ENCODE assay signal across 17 cellular contexts in genomic region chr18:25587545-25587944, GRCh38.
A peak's percentile ranks its signal among the peaks of the same experiment; 100 is the strongest.
DNase-seq lines count a peak whose midpoint lies in the region; ATAC-seq, FAIRE-seq and TF ChIP-seq lines count a peak whose summit lies in the region.
"Had no signal": no experiment of that assay in that cellular context is flagged by ENCODE, and none has a peak within 500 bp of the region (broad histone marks: within the 10 kb centered on the region; RNA-seq: fewer than 3 reads in every experiment).

No MANE protein-coding gene starts in this region.

- H3K27me3 ChIP-seq in mesenchymal stem cell (ENCODE audit: control insufficient read depth in 1 of 2, insufficient read depth in 1 of 2, low read length in 2 of 2) (no peaks in the 10 kb centered on the region), thyroid gland (no peaks in the 10 kb centered on the region), MG63 (no peaks in the 10 kb centered on the region)

- no peak overlapping the region for H3K18ac ChIP-seq in mesenchymal stem cell (ENCODE audit: low read depth in 1 of 2, low read length in 2 of 2)

- H3K4me3 ChIP-seq in mesenchymal stem cell (ENCODE audit: insufficient read depth in 1 of 2, low read depth in 1 of 2, low read length in 2 of 2) = no peak overlapping the region
- H3K4me3 ChIP-seq in thyroid gland (replicated peaks in 1 of 3) = no peak overlapping the region
- H3K4me3 ChIP-seq in MG63 = no peak overlapping the region

- no peak overlapping the region for H3K4ac ChIP-seq in mesenchymal stem cell (ENCODE audit: low read depth in 1 of 2, low read length in 2 of 2)

- H2BK5ac ChIP-seq in mesenchymal stem cell (ENCODE audit: low read depth, low read length, poor library complexity, severe bottlenecking) = no peak overlapping the region

- H2BK12ac ChIP-seq in mesenchymal stem cell (ENCODE audit: low read length in 2 of 2) = no peak overlapping the region

- H3K9me3 Mint-ChIP-seq in WTC11 = peaks cover 31% of the 10 kb centered on the region

- no peak overlapping the region for H3K4me3 Mint-ChIP-seq in WTC11
- H3K4me3 Mint-ChIP-seq: CD14-positive monocyte; CD8-positive, alpha-beta T cell; H9 had no signal

- CTCF ChIA-PET in WTC11 (lab: Charles Lee) = no interaction called here

- H3K36me3 ChIP-seq in mesenchymal stem cell (ENCODE audit: control insufficient read depth in 1 of 2, insufficient read depth in 2 of 2, low read depth in 1 of 2, low read length in 2 of 2) (no peaks in the 10 kb centered on the region), thyroid gland (no peaks in the 10 kb centered on the region), MG63 (no peaks in the 10 kb centered on the region)

- H3K9me3 ChIP-seq in mesenchymal stem cell (ENCODE audit: control insufficient read depth, low read length) (peaks cover 53% of the 10 kb centered on the region), thyroid gland (no peaks in the 10 kb centered on the region), MG63 (peaks cover 8% of the 10 kb centered on the region; the same call in 1 of the 2 replicates)

- no peak overlapping the region for H2AK5ac ChIP-seq in mesenchymal stem cell (ENCODE audit: low read length, severe bottlenecking)

- no peak overlapping the region for H4K91ac ChIP-seq in mesenchymal stem cell (ENCODE audit: low read length)

- no peak for TF ChIP-seq POLR2A in thyroid gland (IDR thresholded peaks at IDR 0.05)

- H3K79me1 ChIP-seq in mesenchymal stem cell (replicated peaks; ENCODE audit: low read length, poor library complexity, severe bottlenecking) = no peaks in the 10 kb centered on the region

- H2BK15ac ChIP-seq in mesenchymal stem cell (ENCODE audit: low read depth, poor library complexity, severe bottlenecking) = no peak overlapping the region

- H3K27me3 Mint-ChIP-seq in WTC11 (ENCODE audit: low read depth) = no peaks in the 10 kb centered on the region; the same call in 1 of the 2 replicates

- peak; percentile 6 for FAIRE-seq in G401.6 (lab: Jason Lieb, UNC)
- FAIRE-seq: D721Med, GM12891, HTR-8/SVneo had no signal

- H4K8ac ChIP-seq in mesenchymal stem cell (ENCODE audit: low read length) = no peak overlapping the region

- POLR2A ChIA-PET in WTC11 (lab: Charles Lee) = no interaction called here

- WGBS in mesenchymal stem cell = 93% methylated on average over 3 of the region's 5 CpGs
- 91 to 93% methylated on average over 5 of the region's 5 CpGs for WGBS in thyroid gland, 2 donors

- H3K27ac ChIP-seq in mesenchymal stem cell (ENCODE audit: low read length, poor library complexity, severe bottlenecking) (no peak overlapping the region), thyroid gland (no peak overlapping the region)
- H3K27ac ChIP-seq: 22Rv1 had no signal

- ATAC-seq in WTC11 = no peak
- ATAC-seq: CD8-positive, alpha-beta T cell had no signal

- peak; percentile 4 for DNase-seq in DMS 273 (lab: John Stamatoyannopoulos, UW; ENCODE audit: unreplicated experiment)
- DNase-seq in DMS 273 treated with DMSO at 0.1 percent for 48 hours (lab: John Stamatoyannopoulos, UW) = no peak
- no peak for DNase-seq in WTC11 (ENCODE audit: low spot score)
- peak; percentile 7 for DNase-seq in mesenchymal stem cell
- DNase-seq in thyroid gland = no peak
- DNase-seq in MG63 = no peak
- DNase-seq: CD8-positive, alpha-beta T cell; COR-L47; DMS53; GOT3; H9 had no signal

- no peak overlapping the region for H3K9ac ChIP-seq in mesenchymal stem cell (ENCODE audit: low read length)

- H3K14ac ChIP-seq in mesenchymal stem cell (ENCODE audit: low read length in 2 of 2) = no peak overlapping the region

- H3K27ac Mint-ChIP-seq in WTC11 = no peak overlapping the region
- H3K27ac Mint-ChIP-seq: CD14-positive monocyte; CD8-positive, alpha-beta T cell; H9 had no signal

- TF ChIP-seq CTCF in WTC11 (IDR thresholded peaks at IDR 0.05) (no peak), thyroid gland (IDR thresholded peaks at IDR 0.05) (no peak)

- no peaks in the 10 kb centered on the region for H3K4me1 ChIP-seq in mesenchymal stem cell (ENCODE audit: control insufficient read depth, insufficient read depth, low read depth, low read length)
- no peaks in the 10 kb centered on the region for H3K4me1 ChIP-seq in thyroid gland

- intact Hi-C loops in thyroid gland (cut with DNase I) = no loop called here

- H2BK120ac ChIP-seq in mesenchymal stem cell (ENCODE audit: low read depth, low read length) = no peak overlapping the region

- no peak overlapping the region for H3K23ac ChIP-seq in mesenchymal stem cell (ENCODE audit: low read length in 2 of 2)

- no peaks in the 10 kb centered on the region for H3K4me1 Mint-ChIP-seq in WTC11
- H3K4me1 Mint-ChIP-seq: CD14-positive monocyte had no signal

- H2AFZ ChIP-seq in mesenchymal stem cell (ENCODE audit: low read depth, low read length) = no peak overlapping the region

- H3K36me3 Mint-ChIP-seq in WTC11 = peaks cover 32% of the 10 kb centered on the region
- H3K36me3 Mint-ChIP-seq: CD14-positive monocyte; CD8-positive, alpha-beta T cell had no signal

- H3K4me2 ChIP-seq in mesenchymal stem cell (ENCODE audit: low read length, poor library complexity, severe bottlenecking) = no peak overlapping the region

TF ChIP-seq in WTC11, 78 proteins besides CTCF, POLR2A, EP300 and RAD21:
- TF ChIP-seq EMX1 (CRISPR knock-in tag; IDR thresholded peaks at IDR 0.05) (no peak), ZNF317 (CRISPR knock-in tag; IDR thresholded peaks at IDR 0.05; ENCODE audit: borderline replicate concordance, low read depth) (peak; percentile 97)

Comparison
In these comparisons a context has a peak if more than half of its experiments do, and no peak if none do; other contexts are left out.
1. DNase-seq: peak in DMS 273 (single experiment) and mesenchymal stem cell (single experiment); none in DMS 273 treated with DMSO at 0.1 percent for 48 hours (single experiment), WTC11 (single experiment), thyroid gland (0 of 2) and MG63 (single experiment).